8 cellular contexts compared by ENCODE assay signal in the genomic region with DNA sequence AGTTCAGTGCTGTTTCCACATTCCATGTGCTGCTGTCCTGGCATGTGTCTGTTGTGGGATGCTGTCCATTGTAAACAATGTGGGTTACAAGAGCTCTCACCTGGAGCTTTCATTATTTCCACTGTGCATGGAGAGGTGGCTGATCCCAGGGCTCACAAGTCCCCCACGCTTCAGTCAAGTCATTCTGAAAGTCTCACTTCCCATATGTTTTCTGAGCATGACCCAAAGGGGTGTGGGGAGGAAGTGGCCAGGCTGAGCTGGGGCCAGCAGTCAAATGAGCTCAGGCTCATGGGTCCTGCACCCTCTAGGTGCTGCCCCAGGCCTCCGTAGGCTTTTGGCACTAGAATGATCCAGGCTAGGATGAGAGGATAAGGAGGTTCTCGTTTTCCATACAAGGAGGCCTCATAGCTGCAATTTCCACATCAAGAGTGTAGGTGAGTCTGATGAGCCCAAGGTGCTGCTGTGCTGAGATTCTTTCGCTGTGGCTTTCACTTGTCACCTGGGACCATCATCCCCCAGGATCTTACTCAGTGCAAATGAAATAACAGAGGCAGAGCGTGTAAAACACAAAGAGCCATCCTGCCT. TPM values are rescaled to one million over a fixed set of nuclear protein-coding genes. Genes with fewer than 3 reads are reported as not detected.
DNase-seq lines count a peak whose midpoint lies in the region; ATAC-seq and TF ChIP-seq lines count a peak whose summit lies in the region.

No MANE protein-coding gene starts in this region.

- H3K27me3 Mint-ChIP-seq in immature natural killer cell (ENCODE audit: low read depth in 3 of 3): peaks cover under 1 to 9% (median 7%) of the 10 kb centered on the region in 3 donors
- H3K27me3 Mint-ChIP-seq in MCF 10A (ENCODE audit: insufficient read depth, unreplicated experiment): no peaks in the 10 kb centered on the region

- intact Hi-C loops in MCF 10A (cut with micrococcal nuclease): no loop called here

- peaks cover 53 to 88% (median 78%) of the 10 kb centered on the region in 3 donors for H3K36me3 Mint-ChIP-seq in immature natural killer cell
- no peaks in the 10 kb centered on the region for H3K36me3 Mint-ChIP-seq in MCF 10A (ENCODE audit: insufficient read depth, unreplicated experiment)

- DNase-seq in NCI-H345 (lab: John Stamatoyannopoulos, UW) (peak; percentile 43), immature natural killer cell (peak; percentile 38 to 49 (median 44)), MCF 10A (ENCODE audit: unreplicated experiment) (no peak), T1000 (lab: John Stamatoyannopoulos, UW) (no peak), NCI-H146 (lab: John Stamatoyannopoulos, UW) (no peak), NCI-H187 treated with DMSO at 0.1 percent for 48 hours (lab: John Stamatoyannopoulos, UW) (no peak)

- CTCF ChIA-PET in MCF 10A (lab: Yijun Ruan, JAX): interaction anchor here (0.7 to 1.6 kb wide), 3 partner anchors 35 to 146 kb away, joined by 3 to 8 read pairs (median 3); no protein-coding TSS in a partner anchor

- H3K9me3 Mint-ChIP-seq in immature natural killer cell (no peaks in the 10 kb centered on the region), MCF 10A (ENCODE audit: unreplicated experiment) (no peaks in the 10 kb centered on the region)

- no TSS peak for BruUV-seq in MCF 10A (replicated peaks; lab: Mats Ljungman, UMichigan)

- ATAC-seq in GM18873 (IDR thresholded peaks at IDR 0.05; ENCODE audit: low FRiP score, unreplicated experiment) (peak; percentile 89), HG02571 (IDR thresholded peaks at IDR 0.05; ENCODE audit: unreplicated experiment) (peak; percentile 78)

- H3K4me3 Mint-ChIP-seq in immature natural killer cell: peak overlapping the region; percentile 99 to 100 (median 100)
- no peak overlapping the region for H3K4me3 Mint-ChIP-seq in MCF 10A (ENCODE audit: unreplicated experiment)

- H3K4me1 Mint-ChIP-seq in immature natural killer cell (peaks cover 90 to 97% of the 10 kb centered on the region in 2 donors), MCF 10A (ENCODE audit: insufficient read depth, unreplicated experiment) (peaks cover 23% of the 10 kb centered on the region)

- POLR2A ChIA-PET in MCF 10A (lab: Yijun Ruan, JAX): interaction anchor here (1.5 kb wide), 1 partner anchor 11 kb away, joined by 3 read pairs; no protein-coding TSS in a partner anchor

- no peak for TF ChIP-seq CTCF in MCF 10A (IDR thresholded peaks at IDR 0.05; ENCODE audit: unreplicated experiment)

- H3K27ac Mint-ChIP-seq in immature natural killer cell (peak overlapping the region; percentile 95 to 100 (median 99)), MCF 10A (ENCODE audit: low read depth, unreplicated experiment) (no peak overlapping the region)

RNA-seq across cellular contexts. Expression of a gene that starts 22.0 kb away (rescaled TPM):
- 1 to 10 TPM in 2 of 3 donors, not detected in 1; 1.7 to 3.8 TPM for polyA plus RNA-seq in immature natural killer cell
- 2.0 and 3.4 TPM in 2 replicates for total RNA-seq in MCF 10A (2022)

Comparison
In these comparisons a context has a peak if more than half of its experiments do, and no peak if none do; other contexts are left out.
1. DNase-seq: peak in NCI-H345 (single experiment) and immature natural killer cell (3 of 3); none in MCF 10A (single experiment), T1000 (single experiment), NCI-H146 (single experiment) and NCI-H187 treated with DMSO at 0.1 percent for 48 hours (single experiment).